Comparison of ENCODE assay signal across 9 cellular contexts in the genomic region with DNA sequence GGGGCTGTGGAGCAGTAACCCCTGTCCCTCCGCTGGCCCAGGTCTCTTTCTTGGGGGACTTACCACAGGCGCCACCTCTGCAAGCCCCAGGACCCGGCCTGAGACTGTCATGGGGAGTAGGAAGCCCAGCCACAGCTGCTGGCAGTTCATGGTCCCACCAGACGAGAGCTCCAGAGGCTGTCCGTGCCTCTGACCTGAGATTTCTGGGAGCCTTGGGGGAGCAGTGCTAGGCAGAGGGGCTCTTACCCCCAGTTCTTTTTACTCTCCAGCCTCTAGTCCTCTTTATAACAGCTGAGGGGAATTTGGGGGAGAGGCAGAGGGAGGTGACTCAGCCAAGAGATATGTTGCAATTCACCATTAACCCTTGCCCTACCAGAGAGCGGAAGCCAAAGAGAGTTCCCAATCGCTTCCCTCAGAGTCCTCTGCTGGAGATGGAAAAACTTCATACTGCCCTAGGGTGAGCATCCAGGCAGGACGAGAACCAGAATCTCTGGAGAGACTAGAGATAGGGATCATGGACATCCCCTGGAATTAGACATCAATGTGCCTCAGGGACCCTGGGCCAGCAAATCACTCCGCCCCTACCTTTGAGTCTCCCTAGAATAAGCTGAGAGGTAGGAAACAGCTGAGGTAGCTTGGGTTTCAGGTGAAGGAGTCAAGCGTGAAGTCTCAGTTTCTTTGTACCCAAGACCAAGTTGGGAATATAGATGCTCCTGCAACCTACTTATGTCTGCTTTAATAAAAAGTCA. TPM values are rescaled to one million over a fixed set of nuclear protein-coding genes. Genes with fewer than 3 reads are reported as not detected.
DNase-seq lines count a peak whose midpoint lies in the region; ATAC-seq and TF ChIP-seq lines count a peak whose summit lies in the region.
"Had no signal": no experiment of that assay in that cellular context is flagged by ENCODE, and none has a peak within 500 bp of the region (broad histone marks: within the 10 kb centered on the region; RNA-seq: fewer than 3 reads in every experiment).

TSS of gene MMP19 (minus strand) at position 256 of the 749 bp plus-strand sequence. CDS start at position 150, 106 bp downstream.

- no peak within 1 kb of the TSS for H3K4me3 Mint-ChIP-seq in activated naive CD8-positive, alpha-beta T cell treated with anti-CD3 and anti-CD28 coated beads, Interleukin-2, amount 10 ng/mL, durations not matched to agents 7 days and 5 days
- H3K4me3 Mint-ChIP-seq in activated naive CD8-positive, alpha-beta T cell treated with anti-CD3 and anti-CD28 coated beads for 36 hours = no peak within 1 kb of the TSS
- H3K4me3 Mint-ChIP-seq in activated CD4-positive, alpha-beta memory T cell treated with anti-CD3 and anti-CD28 coated beads for 36 hours = no peak within 1 kb of the TSS

- H3K36me3 ChIP-seq in vagina = no peaks in the 10 kb centered on the region

- H3K27ac Mint-ChIP-seq in activated naive CD8-positive, alpha-beta T cell treated with anti-CD3 and anti-CD28 coated beads, Interleukin-2, amount 10 ng/mL, durations not matched to agents 7 days and 5 days = peak within 1 kb of the TSS; percentile 23
- H3K27ac Mint-ChIP-seq in activated naive CD8-positive, alpha-beta T cell treated with anti-CD3 and anti-CD28 coated beads for 36 hours = no peak within 1 kb of the TSS
- no peak within 1 kb of the TSS for H3K27ac Mint-ChIP-seq in activated CD4-positive, alpha-beta memory T cell treated with anti-CD3 and anti-CD28 coated beads for 36 hours

- intact Hi-C loops in vagina (cut with DNase I) = no loop called here
- intact Hi-C loops in activated CD4-positive, alpha-beta memory T cell treated with anti-CD3 and anti-CD28 coated beads for 36 hours (cut with micrococcal nuclease) = no loop called here

- H3K27me3 ChIP-seq in vagina = no peaks in the 10 kb centered on the region

- ATAC-seq in activated naive CD8-positive, alpha-beta T cell treated with anti-CD3 and anti-CD28 coated beads, Interleukin-2, amount 10 ng/mL, durations not matched to agents 7 days and 5 days (ENCODE audit: low read depth) = no peak

- H3K4me3 ChIP-seq in coronary artery (peak within 1 kb of the TSS; percentile 70), vagina (peak within 1 kb of the TSS; percentile 51 to 58)

- DNase-seq in activated naive CD8-positive, alpha-beta T cell treated with anti-CD3 and anti-CD28 coated beads, Interleukin-2, amount 10 ng/mL, durations not matched to agents 7 days and 5 days = no peak
- no peak for DNase-seq in activated naive CD8-positive, alpha-beta T cell treated with anti-CD3 and anti-CD28 coated beads for 36 hours
- DNase-seq in coronary artery (ENCODE audit: low spot score) (no peak), lung microvascular endothelial cell (ENCODE audit: low read depth in 2 of 2) (peak; percentile 63 to 67), vagina (ENCODE audit: extremely low spot score in 2 of 2) (no peak), epidermal melanocyte (ENCODE audit: insufficient read length, low spot score) (no peak), NCI-H1105 treated with DMSO at 0.1 percent for 48 hours (lab: John Stamatoyannopoulos, UW) (no peak)
- DNase-seq in activated CD4-positive, alpha-beta memory T cell treated with anti-CD3 and anti-CD28 coated beads for 36 hours = no peak

- H3K27ac ChIP-seq in coronary artery (peak within 1 kb of the TSS; percentile 43 to 80), vagina (peak within 1 kb of the TSS; percentile 79)
- H3K27ac ChIP-seq: C4-2B had no signal

- peaks cover 6% of the 10 kb centered on the region for H3K27me3 Mint-ChIP-seq in activated naive CD8-positive, alpha-beta T cell treated with anti-CD3 and anti-CD28 coated beads, Interleukin-2, amount 10 ng/mL, durations not matched to agents 7 days and 5 days
- no peaks in the 10 kb centered on the region for H3K27me3 Mint-ChIP-seq in activated naive CD8-positive, alpha-beta T cell treated with anti-CD3 and anti-CD28 coated beads for 36 hours
- H3K27me3 Mint-ChIP-seq in activated CD4-positive, alpha-beta memory T cell treated with anti-CD3 and anti-CD28 coated beads for 36 hours = no peaks in the 10 kb centered on the region

- TF ChIP-seq CTCF in coronary artery (IDR thresholded peaks at IDR 0.05) = no peak
- TF ChIP-seq CTCF in vagina (IDR thresholded peaks at IDR 0.05) = no peak

- TF ChIP-seq POLR2A in vagina (IDR thresholded peaks at IDR 0.05) = no peak

- H3K4me1 Mint-ChIP-seq in activated naive CD8-positive, alpha-beta T cell treated with anti-CD3 and anti-CD28 coated beads, Interleukin-2, amount 10 ng/mL, durations not matched to agents 7 days and 5 days = peaks cover 4% of the 10 kb centered on the region
- H3K4me1 Mint-ChIP-seq in activated naive CD8-positive, alpha-beta T cell treated with anti-CD3 and anti-CD28 coated beads for 36 hours = peaks cover 11% of the 10 kb centered on the region
- H3K4me1 Mint-ChIP-seq in activated CD4-positive, alpha-beta memory T cell treated with anti-CD3 and anti-CD28 coated beads for 36 hours (ENCODE audit: low read depth) = peaks cover 11% of the 10 kb centered on the region

- CTCF ChIA-PET in activated CD4-positive, alpha-beta memory T cell treated with anti-CD3 and anti-CD28 coated beads for 36 hours (lab: Charles Lee) = interaction anchor here (0.6 to 1.4 kb wide), 3 partner anchors 53 to 84 kb away, joined by 3 read pairs; no protein-coding TSS in a partner anchor

- no peaks in the 10 kb centered on the region for H3K9me3 Mint-ChIP-seq in activated naive CD8-positive, alpha-beta T cell treated with anti-CD3 and anti-CD28 coated beads, Interleukin-2, amount 10 ng/mL, durations not matched to agents 7 days and 5 days
- H3K9me3 Mint-ChIP-seq in activated naive CD8-positive, alpha-beta T cell treated with anti-CD3 and anti-CD28 coated beads for 36 hours = no peaks in the 10 kb centered on the region
- no peaks in the 10 kb centered on the region for H3K9me3 Mint-ChIP-seq in activated CD4-positive, alpha-beta memory T cell treated with anti-CD3 and anti-CD28 coated beads for 36 hours

- H3K36me3 Mint-ChIP-seq in activated naive CD8-positive, alpha-beta T cell treated with anti-CD3 and anti-CD28 coated beads, Interleukin-2, amount 10 ng/mL, durations not matched to agents 7 days and 5 days = no peaks in the 10 kb centered on the region
- no peaks in the 10 kb centered on the region for H3K36me3 Mint-ChIP-seq in activated naive CD8-positive, alpha-beta T cell treated with anti-CD3 and anti-CD28 coated beads for 36 hours
- H3K36me3 Mint-ChIP-seq in activated CD4-positive, alpha-beta memory T cell treated with anti-CD3 and anti-CD28 coated beads for 36 hours = no peaks in the 10 kb centered on the region

- H3K4me1 ChIP-seq in vagina = peaks cover 20% of the 10 kb centered on the region

- H3K9me3 ChIP-seq in vagina = no peaks in the 10 kb centered on the region

- POLR2A ChIA-PET in activated naive CD8-positive, alpha-beta T cell treated with anti-CD3 and anti-CD28 coated beads, Interleukin-2, amount 10 ng/mL, durations not matched to agents 7 days and 5 days (lab: Charles Lee) = interaction anchor here (0.8 kb wide), 1 partner anchor 13 kb away, joined by 3 read pairs; the partner anchor contains the start of gene DNAJC14
- POLR2A ChIA-PET in activated CD4-positive, alpha-beta memory T cell treated with anti-CD3 and anti-CD28 coated beads for 36 hours (lab: Charles Lee) = no interaction called here

RNA-seq across cellular contexts. Expression of gene MMP19, which starts in this region (rescaled TPM):
- 1 to 10 TPM in 1 of 2 experiments, under 1 TPM in 1; 0.89 to 1.7 TPM for total RNA-seq in activated naive CD8-positive, alpha-beta T cell treated with anti-CD3 and anti-CD28 coated beads, Interleukin-2, amount 10 ng/mL, durations not matched to agents 7 days and 5 days
- total RNA-seq in activated naive CD8-positive, alpha-beta T cell treated with anti-CD3 and anti-CD28 coated beads for 36 hours = not detected
- 0.22 and 0.40 TPM in 2 replicates for total RNA-seq in lung microvascular endothelial cell
- total RNA-seq in vagina = 21.6 TPM
- total RNA-seq in activated CD4-positive, alpha-beta memory T cell treated with anti-CD3 and anti-CD28 coated beads for 36 hours = under 1 TPM in 1 of 2 experiments, not detected in 1; 0.31 TPM

Comparison
In these comparisons a context has a peak if more than half of its experiments do, and no peak if none do; other contexts are left out.
1. Peak in DNase-seq in lung microvascular endothelial cell; RNA of the gene not detected or under 1 TPM.